20 cellular contexts compared by ENCODE assay signal in the genomic region with DNA sequence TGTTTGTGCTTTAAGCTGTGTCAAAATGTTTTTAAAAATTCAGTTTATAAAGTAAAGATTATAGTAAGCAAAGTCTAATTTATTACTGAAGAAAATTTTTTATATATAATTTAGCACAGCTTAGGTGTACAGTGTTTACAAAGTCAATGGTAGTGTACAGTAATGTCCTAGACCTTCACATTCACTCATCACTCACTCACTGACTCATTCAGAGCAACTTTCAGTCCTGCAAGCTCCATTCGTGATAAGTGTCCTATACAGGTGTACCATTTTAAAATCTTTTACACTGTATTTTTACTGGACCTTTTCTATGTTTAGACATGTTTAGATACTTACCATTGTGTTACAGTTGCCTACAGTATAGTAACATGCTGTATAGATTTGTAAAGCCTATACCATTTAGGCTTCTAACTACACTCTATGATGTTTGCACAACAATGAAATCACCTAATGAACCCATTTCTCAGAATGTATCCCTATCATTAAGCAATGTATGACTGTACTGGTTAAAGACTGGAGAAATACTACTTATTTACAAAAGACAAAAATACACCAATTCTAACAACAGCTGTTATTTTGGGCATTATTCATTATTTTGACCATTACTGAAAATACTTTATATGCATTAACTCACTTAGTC.
"Had no signal": no experiment of that assay in that cellular context is flagged by ENCODE, and none has a peak within 500 bp of the region (broad histone marks: within the 10 kb centered on the region; RNA-seq: fewer than 3 reads in every experiment).

No MANE protein-coding gene starts in this region.

- H3K4me1 ChIP-seq: adrenal gland, sigmoid colon had no signal

- H3K4me1 Mint-ChIP-seq: activated naive CD4-positive, alpha-beta T cell treated with anti-CD3 and anti-CD28 coated beads, Interleukin-2, amount 50 U/mL, for 24 hours; nephron had no signal

- DNase-seq: activated CD4-positive, alpha-beta memory T cell treated with anti-CD3 and anti-CD28 coated beads, Interleukin-2, amount 10 ng/mL, durations not matched to agents 7 days and 5 days; activated CD4-positive, alpha-beta T cell treated with anti-CD3 and anti-CD28 coated beads for 48 hours; activated effector memory CD4-positive, alpha-beta T cell treated with anti-CD3 and anti-CD28 coated beads, Interleukin-2, amount 50 U/mL, for 16 hours; activated T-cell treated with anti-CD3 and anti-CD28 coated beads, Interleukin-2, amount 50 U/mL, for 24 hours; adrenal gland; dermis blood vessel endothelial cell; effector memory CD4-positive, alpha-beta T cell; foreskin melanocyte; hypothalamus; midbrain; nucleus accumbens; sigmoid colon; stimulated activated CD4-positive, alpha-beta T cell treated with anti-CD3 and anti-CD28 coated beads, Interleukin-4, amount 100 ng/mL, for 4 hours; stimulated activated naive CD4-positive, alpha-beta T cell had no signal

- H3K4me3 ChIP-seq: adrenal gland, cardiac muscle cell, lung, sigmoid colon had no signal

- H3K27me3 Mint-ChIP-seq: activated CD4-positive, alpha-beta memory T cell treated with anti-CD3 and anti-CD28 coated beads, Interleukin-2, amount 10 ng/mL, durations not matched to agents 7 days and 5 days; activated naive CD4-positive, alpha-beta T cell treated with anti-CD3 and anti-CD28 coated beads, Interleukin-2, amount 50 U/mL, for 24 hours; activated T-cell treated with anti-CD3 and anti-CD28 coated beads, Interleukin-2, amount 50 U/mL, for 24 hours had no signal

- H3K27ac ChIP-seq: adrenal gland, cardiac muscle cell, sigmoid colon had no signal

- ATAC-seq: left lobe of liver had no signal

- H3K27ac Mint-ChIP-seq: activated CD4-positive, alpha-beta memory T cell treated with anti-CD3 and anti-CD28 coated beads, Interleukin-2, amount 10 ng/mL, durations not matched to agents 7 days and 5 days; activated naive CD4-positive, alpha-beta T cell treated with anti-CD3 and anti-CD28 coated beads, Interleukin-2, amount 50 U/mL, for 24 hours; activated T-cell treated with anti-CD3 and anti-CD28 coated beads, Interleukin-2, amount 50 U/mL, for 24 hours; nephron; T-helper 2 cell treated with Interferon-gamma antibody and Interleukin-4, amounts not matched to agents 5 μg/mL and 100 μg/mL, for 36 hours had no signal

- H3K27me3 ChIP-seq: adrenal gland, cardiac muscle cell, sigmoid colon had no signal

- H3K9me3 Mint-ChIP-seq: activated CD4-positive, alpha-beta memory T cell treated with anti-CD3 and anti-CD28 coated beads, Interleukin-2, amount 10 ng/mL, durations not matched to agents 7 days and 5 days; activated T-cell treated with anti-CD3 and anti-CD28 coated beads, Interleukin-2, amount 50 U/mL, for 24 hours; T-helper 2 cell treated with Interferon-gamma antibody and Interleukin-4, amounts not matched to agents 5 μg/mL and 100 μg/mL, for 36 hours had no signal

- H3K4me3 Mint-ChIP-seq: activated CD4-positive, alpha-beta memory T cell treated with anti-CD3 and anti-CD28 coated beads, Interleukin-2, amount 10 ng/mL, durations not matched to agents 7 days and 5 days; activated naive CD4-positive, alpha-beta T cell treated with anti-CD3 and anti-CD28 coated beads, Interleukin-2, amount 50 U/mL, for 24 hours; activated T-cell treated with anti-CD3 and anti-CD28 coated beads, Interleukin-2, amount 50 U/mL, for 24 hours; nephron; T-helper 2 cell treated with Interferon-gamma antibody and Interleukin-4, amounts not matched to agents 5 μg/mL and 100 μg/mL, for 36 hours had no signal

- H3K9me3 ChIP-seq: adrenal gland, sigmoid colon had no signal
